Comparison of ENCODE assay signal across 15 cellular contexts in genomic region chr1:151942882-151943281, GRCh38. TPM values are rescaled to one million over a fixed set of nuclear protein-coding genes. Genes with fewer than 3 reads are reported as not detected.
A peak's percentile ranks its signal among the peaks of the same experiment; 100 is the strongest.
DNase-seq lines count a peak whose midpoint lies in the region; ATAC-seq and TF ChIP-seq lines count a peak whose summit lies in the region.
"Had no signal": no experiment of that assay in that cellular context is flagged by ENCODE, and none has a peak within 500 bp of the region (broad histone marks: within the 10 kb centered on the region; RNA-seq: fewer than 3 reads in every experiment).

No MANE protein-coding gene starts in this region.

- H3K9me3 Mint-ChIP-seq in activated naive CD8-positive, alpha-beta T cell treated with anti-CD3 and anti-CD28 coated beads, Interleukin-2, amount 50 U/mL, for 24 hours = no peaks in the 10 kb centered on the region
- H3K9me3 Mint-ChIP-seq: activated naive CD4-positive, alpha-beta T cell treated with anti-CD3 and anti-CD28 coated beads, Interleukin-2, amount 10 ng/mL, durations not matched to agents 7 days and 5 days had no signal

- peak overlapping the region; percentile 4 to 89 (median 78) for H3K27ac ChIP-seq in heart right ventricle
- no peak overlapping the region for H3K27ac ChIP-seq in tibial artery
- no peak overlapping the region for H3K27ac ChIP-seq in caudate nucleus (ENCODE audit: low read depth, low read length)
- H3K27ac ChIP-seq: epithelial cell of prostate, KMS-11 had no signal

- peak overlapping the region; percentile 45 for H3K27ac Mint-ChIP-seq in activated naive CD8-positive, alpha-beta T cell treated with anti-CD3 and anti-CD28 coated beads, Interleukin-2, amount 50 U/mL, for 24 hours
- H3K27ac Mint-ChIP-seq: activated naive CD4-positive, alpha-beta T cell treated with anti-CD3 and anti-CD28 coated beads, Interleukin-2, amount 10 ng/mL, durations not matched to agents 7 days and 5 days had no signal

- DNase-seq in Right ventricle myocardium inferior (ENCODE audit: missing footprints) (no peak), cardiac septum (ENCODE audit: low spot score) (no peak), heart right ventricle (peak in 1 of 2 donors; percentile 11), tibial artery (no peak), caudate nucleus (lab: John Stamatoyannopoulos, UW) (no peak)
- DNase-seq in activated naive CD8-positive, alpha-beta T cell treated with anti-CD3 and anti-CD28 coated beads, Interleukin-2, amount 50 U/mL, for 24 hours = no peak
- DNase-seq: activated naive CD4-positive, alpha-beta T cell treated with anti-CD3 and anti-CD28 coated beads, Interleukin-2, amount 10 ng/mL, durations not matched to agents 7 days and 5 days; DMS53; H7; NCI-H1930; NCI-H526 treated with DMSO at 0.1 percent for 48 hours had no signal

- no peaks in the 10 kb centered on the region for H3K36me3 ChIP-seq in heart right ventricle
- no peaks in the 10 kb centered on the region for H3K36me3 ChIP-seq in tibial artery

- peaks cover 5 to 67% (median 37%) of the 10 kb centered on the region in 9 donors for H3K4me1 ChIP-seq in heart right ventricle
- H3K4me1 ChIP-seq in tibial artery = peaks cover 3 to 38% (median 11%) of the 10 kb centered on the region in 4 donors

- TF ChIP-seq CTCF in heart right ventricle (IDR thresholded peaks at IDR 0.05) (no peak), tibial artery (IDR thresholded peaks at IDR 0.05) (no peak)

- H3K27me3 ChIP-seq in heart right ventricle (no peaks in the 10 kb centered on the region), tibial artery (no peaks in the 10 kb centered on the region)

- WGBS in heart right ventricle, 2 donors = 54 to 74% methylated on average over 1 of the region's 1 CpG

- H3K4me1 Mint-ChIP-seq in activated naive CD8-positive, alpha-beta T cell treated with anti-CD3 and anti-CD28 coated beads, Interleukin-2, amount 50 U/mL, for 24 hours = peaks cover 67% of the 10 kb centered on the region

- H3K9me3 ChIP-seq in heart right ventricle = no peaks in the 10 kb centered on the region
- no peaks in the 10 kb centered on the region for H3K9me3 ChIP-seq in tibial artery

- no peaks in the 10 kb centered on the region for H3K36me3 Mint-ChIP-seq in activated naive CD8-positive, alpha-beta T cell treated with anti-CD3 and anti-CD28 coated beads, Interleukin-2, amount 50 U/mL, for 24 hours (ENCODE audit: low read depth)
- H3K36me3 Mint-ChIP-seq: activated naive CD4-positive, alpha-beta T cell treated with anti-CD3 and anti-CD28 coated beads, Interleukin-2, amount 10 ng/mL, durations not matched to agents 7 days and 5 days had no signal

- H3K4me3 ChIP-seq in heart right ventricle (no peak overlapping the region), tibial artery (no peak overlapping the region)

- H3K4me3 Mint-ChIP-seq in activated naive CD8-positive, alpha-beta T cell treated with anti-CD3 and anti-CD28 coated beads, Interleukin-2, amount 50 U/mL, for 24 hours = no peak overlapping the region
- H3K4me3 Mint-ChIP-seq: activated naive CD4-positive, alpha-beta T cell treated with anti-CD3 and anti-CD28 coated beads, Interleukin-2, amount 10 ng/mL, durations not matched to agents 7 days and 5 days had no signal

- intact Hi-C loops in Right ventricle myocardium inferior (cut with DNase I) (no loop called here), cardiac septum (cut with DNase I) (no loop called here), heart right ventricle (cut with DNase I) (no loop called here), tibial artery (cut with DNase I; ENCODE audit: low total_unique reads) (no loop called here)

- H3K27me3 Mint-ChIP-seq in activated naive CD8-positive, alpha-beta T cell treated with anti-CD3 and anti-CD28 coated beads, Interleukin-2, amount 50 U/mL, for 24 hours = peaks cover 2% of the 10 kb centered on the region

- ATAC-seq in Right ventricle myocardium inferior (peak; percentile 25), heart right ventricle (peak in 3 of 8 donors; percentile 12 to 26 (median 13)), HG03571 (IDR thresholded peaks at IDR 0.05; ENCODE audit: unreplicated experiment) (no peak), GM18498 (IDR thresholded peaks at IDR 0.05; ENCODE audit: unreplicated experiment) (no peak)
- ATAC-seq in activated naive CD8-positive, alpha-beta T cell treated with anti-CD3 and anti-CD28 coated beads, Interleukin-2, amount 50 U/mL, for 24 hours = no peak

RNA-seq across cellular contexts. Expression of gene THEM4, which starts 33.6 kb away (rescaled TPM):
- total RNA-seq in Right ventricle myocardium inferior = 16.3 TPM
- total RNA-seq in cardiac septum = 15.7 TPM
- total RNA-seq in heart right ventricle = 10 to 100 TPM; 14.5 to 18.6 (median 16.2) TPM
- 10 to 100 TPM; 13.9 to 32.5 TPM for polyA plus RNA-seq in heart right ventricle

RNA-seq across cellular contexts. Expression of gene S100A10, which starts 50.8 kb away (rescaled TPM):
- total RNA-seq in Right ventricle myocardium inferior (290 TPM), cardiac septum (131 TPM), heart right ventricle (100 to 1,000 TPM in 9 of 10 donors, 10 to 100 TPM in 1; 71.3 to 519 (median 235) TPM)
- 100 to 1,000 TPM; 319 to 412 TPM for polyA plus RNA-seq in heart right ventricle

Comparison
In these comparisons a context has a peak if more than half of its experiments do, and no peak if none do; other contexts are left out.
1. H3K27ac ChIP-seq: peak in heart right ventricle (10 of 10); none in tibial artery (0 of 2) and caudate nucleus (single experiment).